In the genomic region with DNA sequence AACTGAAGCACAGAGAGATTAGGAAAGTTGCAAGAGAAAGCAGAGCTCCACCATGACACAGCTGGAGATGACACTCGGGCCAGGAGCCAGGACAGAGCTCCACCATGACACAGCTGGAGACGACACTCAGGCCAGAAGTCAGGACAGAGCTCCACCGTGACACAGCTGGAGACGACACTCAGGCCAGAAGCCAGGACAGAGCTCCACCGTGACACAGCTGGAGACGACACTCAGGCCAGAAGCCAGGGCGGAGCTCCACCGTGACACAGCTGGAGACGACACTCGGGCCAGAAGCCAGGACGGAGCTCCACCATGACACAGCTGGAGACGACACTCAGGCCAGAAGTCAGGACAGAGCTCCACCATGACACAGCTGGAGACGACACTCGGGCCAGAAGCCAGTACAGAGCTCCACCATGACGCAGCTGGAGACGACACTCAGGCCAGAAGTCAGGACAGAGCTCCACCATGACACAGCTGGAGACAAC, we compare ENCODE assay signal across 13 cellular contexts. TPM values are rescaled to one million over a fixed set of nuclear protein-coding genes. Genes with fewer than 3 reads are reported as not detected.
DNase-seq lines count a peak whose midpoint lies in the region; ATAC-seq, FAIRE-seq and TF ChIP-seq lines count a peak whose summit lies in the region.
"Not testable (repeated sequence)": the region's sequence is repeated elsewhere in the genome, so short reads cannot be mapped to it uniquely, and the experiment has no call there.
"Had no signal": no experiment of that assay in that cellular context is flagged by ENCODE, and none has a peak within 500 bp of the region (broad histone marks: within the 10 kb centered on the region; RNA-seq: fewer than 3 reads in every experiment).

No MANE protein-coding gene starts in this region.

- not testable (repeated sequence) for H4K20me1 ChIP-seq in HepG2 (ENCODE audit: insufficient read depth, low read length)

- 0 out of 2 replicates have a peak overlapping the region, but pooled peaks have one; percentile 15 for H3K9ac ChIP-seq in HepG2 (ENCODE audit: insufficient read depth, low read depth, low read length)

- ATAC-seq in HepG2 = not testable (repeated sequence)

- not testable (repeated sequence) for H3K4me3 ChIP-seq in MG63
- H3K4me3 ChIP-seq in HepG2 (replicated peaks in 1 of 3; ENCODE audit: insufficient read depth in 1 of 3, low read depth in 2 of 3, low read length in 3 of 3) = peak overlapping the region in 2 of 3 experiments; percentile 15 to 70; a peak in 3 of 6 replicates

- not testable (repeated sequence) for TF ChIP-seq RAD21 in HepG2 (CRISPR knock-in tag; IDR thresholded peaks at IDR 0.05)

- H3K4me1 ChIP-seq in HepG2 (ENCODE audit: insufficient read depth, low read length) = not testable (repeated sequence)

- H3K4me2 ChIP-seq in HepG2 (ENCODE audit: low read depth, low read length) = peak overlapping the region; percentile 78

- not testable (repeated sequence) for H3K36me3 ChIP-seq in MG63; HepG2 (replicated peaks in 1 of 2; ENCODE audit: control insufficient read depth in 1 of 2, insufficient read depth in 2 of 2, low read length in 2 of 2)

- TF ChIP-seq POLR2A in erythroblast (IDR thresholded peaks at IDR 0.05; ENCODE audit: low read length); HepG2 (IDR thresholded peaks at IDR 0.05; ENCODE audit: insufficient read depth in 1 of 2, low read depth in 2 of 2, low read length in 2 of 2): not testable (repeated sequence)

- FAIRE-seq in HepG2 (lab: Jason Lieb, UNC) = not testable (repeated sequence)
- FAIRE-seq in urothelium cell line (lab: Jason Lieb, UNC) = peak; percentile 72

- CTCF ChIA-PET in HepG2 (lab: Yijun Ruan, JAX; ENCODE audit: low intra/inter-chr PET ratio, low total read pairs) = not testable (repeated sequence)

- not testable (repeated sequence) for H3K27me3 ChIP-seq in MG63
- H3K27me3 ChIP-seq in HepG2 (ENCODE audit: control insufficient read depth in 1 of 2, insufficient read depth in 2 of 2, low read length in 2 of 2) = peaks cover 0 to 16% of the 10 kb centered on the region in 2 experiments; a peak in 1 of 5 replicates

- not testable (repeated sequence) for TF ChIP-seq CTCF in HepG2 (CRISPR knock-in tag; IDR thresholded peaks at IDR 0.05)

- POLR2A ChIA-PET in HepG2 (lab: Yijun Ruan, JAX) = not testable (repeated sequence)

- H3K9me3 ChIP-seq in MG63; HepG2 (ENCODE audit: low read length): not testable (repeated sequence)

- not testable (repeated sequence) for TF ChIP-seq EP300 in HepG2 (IDR thresholded peaks at IDR 0.05; ENCODE audit: low read depth in 2 of 2, low read length in 2 of 2); HepG2 (CRISPR knock-in tag; IDR thresholded peaks at IDR 0.05; ENCODE audit: borderline replicate concordance)

- intact Hi-C loops in HepG2 (cut with micrococcal nuclease; ENCODE audit: unreplicated experiment) = not testable (repeated sequence)

- DNase-seq in MG63 (peak; percentile 14), RPMI8226 (peak; percentile 76), erythroblast (lab: John Stamatoyannopoulos, UW) (peak; percentile 17 to 24)
- DNase-seq in HepG2 (ENCODE audit: low spot score); urothelium cell line (ENCODE audit: low spot score): not testable (repeated sequence)

- not testable (repeated sequence) for H3K27ac ChIP-seq in HepG2 (ENCODE audit: extremely low read length, insufficient read depth, low read length)

- not testable (repeated sequence) for BruUV-seq in HepG2 (replicated peaks; lab: Mats Ljungman, UMichigan)

- in situ Hi-C loops in HepG2 (cut with HindIII; ENCODE audit: extremely low pct_ligation_motif_present, low pct_unique_long_range_greater_than_20kb) = not testable (repeated sequence)

- not testable (repeated sequence) for H3K79me2 ChIP-seq in HepG2 (ENCODE audit: insufficient read depth, low read length)

- peak overlapping the region; percentile 86 for H2AFZ ChIP-seq in HepG2 (ENCODE audit: low read length)

- WGBS in HepG2 (ENCODE audit: low lambda C conversion rate) = 0% methylated on average over 3 of the region's 16 CpGs

TF ChIP-seq in HepG2, 621 proteins besides CTCF, POLR2A, EP300 and RAD21 (continues in another document):
- TF ChIP-seq, protein P1, sequence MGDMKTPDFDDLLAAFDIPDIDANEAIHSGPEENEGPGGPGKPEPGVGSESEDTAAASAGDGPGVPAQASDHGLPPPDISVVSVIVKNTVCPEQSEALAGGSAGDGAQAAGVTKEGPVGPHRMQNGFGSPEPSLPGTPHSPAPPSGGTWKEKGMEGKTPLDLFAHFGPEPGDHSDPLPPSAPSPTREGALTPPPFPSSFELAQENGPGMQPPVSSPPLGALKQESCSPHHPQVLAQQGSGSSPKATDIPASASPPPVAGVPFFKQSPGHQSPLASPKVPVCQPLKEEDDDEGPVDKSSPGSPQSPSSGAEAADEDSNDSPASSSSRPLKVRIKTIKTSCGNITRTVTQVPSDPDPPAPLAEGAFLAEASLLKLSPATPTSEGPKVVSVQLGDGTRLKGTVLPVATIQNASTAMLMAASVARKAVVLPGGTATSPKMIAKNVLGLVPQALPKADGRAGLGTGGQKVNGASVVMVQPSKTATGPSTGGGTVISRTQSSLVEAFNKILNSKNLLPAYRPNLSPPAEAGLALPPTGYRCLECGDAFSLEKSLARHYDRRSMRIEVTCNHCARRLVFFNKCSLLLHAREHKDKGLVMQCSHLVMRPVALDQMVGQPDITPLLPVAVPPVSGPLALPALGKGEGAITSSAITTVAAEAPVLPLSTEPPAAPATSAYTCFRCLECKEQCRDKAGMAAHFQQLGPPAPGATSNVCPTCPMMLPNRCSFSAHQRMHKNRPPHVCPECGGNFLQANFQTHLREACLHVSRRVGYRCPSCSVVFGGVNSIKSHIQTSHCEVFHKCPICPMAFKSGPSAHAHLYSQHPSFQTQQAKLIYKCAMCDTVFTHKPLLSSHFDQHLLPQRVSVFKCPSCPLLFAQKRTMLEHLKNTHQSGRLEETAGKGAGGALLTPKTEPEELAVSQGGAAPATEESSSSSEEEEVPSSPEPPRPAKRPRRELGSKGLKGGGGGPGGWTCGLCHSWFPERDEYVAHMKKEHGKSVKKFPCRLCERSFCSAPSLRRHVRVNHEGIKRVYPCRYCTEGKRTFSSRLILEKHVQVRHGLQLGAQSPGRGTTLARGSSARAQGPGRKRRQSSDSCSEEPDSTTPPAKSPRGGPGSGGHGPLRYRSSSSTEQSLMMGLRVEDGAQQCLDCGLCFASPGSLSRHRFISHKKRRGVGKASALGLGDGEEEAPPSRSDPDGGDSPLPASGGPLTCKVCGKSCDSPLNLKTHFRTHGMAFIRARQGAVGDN (CRISPR knock-in tag; IDR thresholded peaks at IDR 0.05) = peak; percentile 29; the same call in 1 of the 2 replicates

RNA-seq across cellular contexts. Expression of a gene that starts 13.1 kb away (rescaled TPM):
- total RNA-seq in MG63 (2014; rRNA removed; shearing (Covaris generic); ENCODE audit: low replicate concordance) = not detected in 2 replicates
- total RNA-seq in HepG2 (2016; rRNA removed; fragmentation: Illumina TruSeq; extraction: Trizol) = not detected in 2 replicates
- not detected in 2 replicates for total RNA-seq in HepG2 (2016; cell fraction: cytosol; rRNA removed; fragmentation: Illumina TruSeq; extraction: Trizol; ENCODE audit: low read depth)
- not detected in 2 replicates for total RNA-seq in HepG2 (2016; cell fraction: insoluble cytoplasmic fraction; rRNA removed; fragmentation: Illumina TruSeq; extraction: Trizol)
- total RNA-seq in HepG2 (2016; cell fraction: membrane; rRNA removed; fragmentation: Illumina TruSeq; extraction: Trizol) = not detected in 2 replicates
- not detected in 2 replicates for total RNA-seq in HepG2 (2016; cell fraction: nucleus; rRNA removed; fragmentation: Illumina TruSeq; extraction: Trizol)
- not detected in 2 replicates for polyA plus RNA-seq in HepG2 (2011; rRNA removed)
- polyA plus RNA-seq in HepG2 (2011; cell fraction: cytosol; rRNA removed) = not detected in 2 replicates
- not detected in 2 replicates for polyA plus RNA-seq in HepG2 (2011; cell fraction: nucleus; rRNA removed)
- polyA plus RNA-seq in HepG2 (2012) = not detected in 2 replicates
- polyA plus RNA-seq in HepG2 (2016; cell fraction: cytosol; fragmentation: Illumina TruSeq; extraction: Trizol; ENCODE audit: low read depth) = not detected in 2 replicates
- polyA plus RNA-seq in HepG2 (2016; cell fraction: insoluble cytoplasmic fraction; fragmentation: Illumina TruSeq; extraction: Trizol; ENCODE audit: low read depth) = not detected in 2 replicates
- not detected in 2 replicates for polyA plus RNA-seq in HepG2 (2016; cell fraction: membrane; fragmentation: Illumina TruSeq; extraction: Trizol; ENCODE audit: low read depth)
- polyA plus RNA-seq in HepG2 (2016; cell fraction: nucleus; fragmentation: Illumina TruSeq; extraction: Trizol; ENCODE audit: insufficient read depth, low read depth) = not detected in 2 replicates
- not detected in 2 replicates for polyA minus RNA-seq in HepG2 (2011; rRNA and poly(A)+ RNA removed; ENCODE audit: low replicate concordance)
- not detected in 2 replicates for polyA minus RNA-seq in HepG2 (2011; cell fraction: cytosol; rRNA and poly(A)+ RNA removed)
- not detected in 2 replicates for polyA minus RNA-seq in HepG2 (2011; cell fraction: nucleus; rRNA and poly(A)+ RNA removed)
- total RNA-seq: A673; CD4-positive, alpha-beta memory T cell; CD4-positive, CD25-positive, alpha-beta regulatory T cell; CD8-positive, alpha-beta memory T cell; Daoy; G401; GM12878 had no signal
- polyA plus RNA-seq: AG04450; CD4-positive, alpha-beta memory T cell; CD4-positive, CD25-positive, alpha-beta regulatory T cell; CD8-positive, alpha-beta memory T cell had no signal

RNA-seq across cellular contexts. Expression of a gene that starts 55.0 kb away (rescaled TPM):
- total RNA-seq in MG63 (2014; rRNA removed; shearing (Covaris generic); ENCODE audit: low replicate concordance) = 0.23 TPM in 1 of 2 replicates, not detected in the other
- total RNA-seq in HepG2 (2016; rRNA removed; fragmentation: Illumina TruSeq; extraction: Trizol) = not detected in 2 replicates
- not detected in 2 replicates for total RNA-seq in HepG2 (2016; cell fraction: cytosol; rRNA removed; fragmentation: Illumina TruSeq; extraction: Trizol; ENCODE audit: low read depth)
- not detected in 2 replicates for total RNA-seq in HepG2 (2016; cell fraction: insoluble cytoplasmic fraction; rRNA removed; fragmentation: Illumina TruSeq; extraction: Trizol)
- total RNA-seq in HepG2 (2016; cell fraction: membrane; rRNA removed; fragmentation: Illumina TruSeq; extraction: Trizol) = not detected in 2 replicates
- total RNA-seq in HepG2 (2016; cell fraction: nucleus; rRNA removed; fragmentation: Illumina TruSeq; extraction: Trizol) = not detected in 2 replicates
- not detected in 2 replicates for polyA plus RNA-seq in HepG2 (2011; rRNA removed)
- polyA plus RNA-seq in HepG2 (2011; cell fraction: cytosol; rRNA removed) = 0.01 TPM in 1 of 2 replicates, not detected in the other
- polyA plus RNA-seq in HepG2 (2011; cell fraction: nucleus; rRNA removed) = not detected in 2 replicates
- polyA plus RNA-seq in HepG2 (2012) = not detected in 2 replicates
- polyA plus RNA-seq in HepG2 (2016; cell fraction: cytosol; fragmentation: Illumina TruSeq; extraction: Trizol; ENCODE audit: low read depth) = not detected in 2 replicates
- polyA plus RNA-seq in HepG2 (2016; cell fraction: insoluble cytoplasmic fraction; fragmentation: Illumina TruSeq; extraction: Trizol; ENCODE audit: low read depth) = not detected in 2 replicates
- polyA plus RNA-seq in HepG2 (2016; cell fraction: membrane; fragmentation: Illumina TruSeq; extraction: Trizol; ENCODE audit: low read depth) = not detected in 2 replicates
- polyA plus RNA-seq in HepG2 (2016; cell fraction: nucleus; fragmentation: Illumina TruSeq; extraction: Trizol; ENCODE audit: insufficient read depth, low read depth) = not detected in 2 replicates
- not detected in 2 replicates for polyA minus RNA-seq in HepG2 (2011; rRNA and poly(A)+ RNA removed; ENCODE audit: low replicate concordance)
- not detected in 2 replicates for polyA minus RNA-seq in HepG2 (2011; cell fraction: cytosol; rRNA and poly(A)+ RNA removed)
- not detected in 2 replicates for polyA minus RNA-seq in HepG2 (2011; cell fraction: nucleus; rRNA and poly(A)+ RNA removed)
- total RNA-seq: A673, G401 had no signal
